In genomic region chr11:126304457-126305072, GRCh38 we compare ENCODE assay signal across 8 cellular contexts. TPM values are rescaled to one million over a fixed set of nuclear protein-coding genes. Genes with fewer than 3 reads are reported as not detected.
A peak's percentile ranks its signal among the peaks of the same experiment; 100 is the strongest.
DNase-seq lines count a peak whose midpoint lies in the region; ATAC-seq and TF ChIP-seq lines count a peak whose summit lies in the region.

No MANE protein-coding gene starts in this region.

- H3K27ac ChIP-seq in C4-2B (peak overlapping the region; percentile 90), esophagus muscularis mucosa (replicated peaks in 1 of 4) (peak overlapping the region; percentile 85 to 92 (median 88))

- H3K27ac Mint-ChIP-seq in osteocyte (ENCODE audit: unreplicated experiment), result peak overlapping the region; percentile 95

- WGBS in esophagus muscularis mucosa, result 35% methylated on average over 12 of the region's 12 CpGs

- TF ChIP-seq CTCF in C4-2B (conservative IDR thresholded peaks at IDR 0.05), result no peak
- no peak for TF ChIP-seq CTCF in esophagus muscularis mucosa (IDR thresholded peaks at IDR 0.05)
- no peak for TF ChIP-seq CTCF in osteocyte (IDR thresholded peaks at IDR 0.05)

- H3K4me3 Mint-ChIP-seq in osteocyte (ENCODE audit: unreplicated experiment), result peak overlapping the region; percentile 94

- no peaks in the 10 kb centered on the region for H3K36me3 Mint-ChIP-seq in osteocyte (ENCODE audit: unreplicated experiment)

- no peaks in the 10 kb centered on the region for H3K9me3 ChIP-seq in esophagus muscularis mucosa

- ATAC-seq in GM21737 (IDR thresholded peaks at IDR 0.05; ENCODE audit: unreplicated experiment) (peak; percentile 27), SK-N-SH treated with all-trans-retinoic acid at 6 μM for 48 hours (peak; percentile 53)

- no peaks in the 10 kb centered on the region for H3K27me3 ChIP-seq in esophagus muscularis mucosa

- intact Hi-C loops in esophagus muscularis mucosa (cut with DNase I), result no loop called here

- DNase-seq in esophagus muscularis mucosa (ENCODE audit: extremely low spot score) (no peak), osteocyte (ENCODE audit: extremely low spot score, unreplicated experiment) (no peak), HUDEP-2 (lab: John Stamatoyannopoulos, UW; ENCODE audit: unreplicated experiment in 76 of 76) (no peak), mesenteric fat pad (ENCODE audit: low spot score) (no peak)
- DNase-seq in stimulated activated CD4-positive, alpha-beta T cell treated with anti-CD3 and anti-CD28 coated beads, Interleukin-4, amount 100 ng/mL, for 24 hours, result no peak

- H3K4me1 ChIP-seq in esophagus muscularis mucosa, result peaks cover 17 to 24% (median 21%) of the 10 kb centered on the region in 4 donors

- no peak for TF ChIP-seq POLR2A in esophagus muscularis mucosa (IDR thresholded peaks at IDR 0.05; ENCODE audit: low read depth)

- H3K9me3 Mint-ChIP-seq in osteocyte (ENCODE audit: unreplicated experiment), result no peaks in the 10 kb centered on the region

- peak overlapping the region; percentile 65 to 90 (median 68) for H3K4me3 ChIP-seq in esophagus muscularis mucosa

- TF ChIP-seq EP300 in esophagus muscularis mucosa (IDR thresholded peaks at IDR 0.05), result no peak

- no peaks in the 10 kb centered on the region for H3K27me3 Mint-ChIP-seq in osteocyte (ENCODE audit: unreplicated experiment)

- H3K36me3 ChIP-seq in esophagus muscularis mucosa, result peaks cover 0 to 30% (median 18%) of the 10 kb centered on the region in 4 donors

- H3K4me1 Mint-ChIP-seq in osteocyte (ENCODE audit: unreplicated experiment), result peaks cover 39% of the 10 kb centered on the region

TF ChIP-seq in SK-N-SH treated with all-trans-retinoic acid at 6 μM for 48 hours, 23 proteins besides CTCF, POLR2A, EP300 and RAD21:
- no peak for TF ChIP-seq ISL1 (CRISPR knock-in tag; IDR thresholded peaks at IDR 0.05)
- TF ChIP-seq CSDC2 (CRISPR knock-in tag; IDR thresholded peaks at IDR 0.05), result no peak
- TF ChIP-seq TSHZ2 (CRISPR knock-in tag; IDR thresholded peaks at IDR 0.05), result no peak
- no peak for TF ChIP-seq BACH2 (CRISPR knock-in tag; IDR thresholded peaks at IDR 0.05; ENCODE audit: borderline replicate concordance)
- TF ChIP-seq POU6F1 (CRISPR knock-in tag; IDR thresholded peaks at IDR 0.05; ENCODE audit: borderline replicate concordance, low read depth), result no peak
- TF ChIP-seq OSR1 (CRISPR knock-in tag; IDR thresholded peaks at IDR 0.05), result no peak
- TF ChIP-seq ZFP3 (CRISPR knock-in tag; IDR thresholded peaks at IDR 0.05), result no peak
- TF ChIP-seq GLIS3 (CRISPR knock-in tag; IDR thresholded peaks at IDR 0.05), result no peak
- TF ChIP-seq ZNF8 (CRISPR knock-in tag; IDR thresholded peaks at IDR 0.05), result no peak
- no peak for TF ChIP-seq SNAI2 (CRISPR knock-in tag; IDR thresholded peaks at IDR 0.05)
- TF ChIP-seq TCF4 (CRISPR knock-in tag; IDR thresholded peaks at IDR 0.05; ENCODE audit: borderline replicate concordance), result no peak
- TF ChIP-seq TOX (CRISPR knock-in tag; IDR thresholded peaks at IDR 0.05; ENCODE audit: borderline replicate concordance), result no peak
- no peak for TF ChIP-seq PATZ1 (CRISPR knock-in tag; IDR thresholded peaks at IDR 0.05; ENCODE audit: borderline replicate concordance)
- no peak for TF ChIP-seq ESRRG (CRISPR knock-in tag; IDR thresholded peaks at IDR 0.05)
- TF ChIP-seq CSRNP3 (CRISPR knock-in tag; IDR thresholded peaks at IDR 0.05), result no peak

RNA-seq across cellular contexts. Expression of gene DCPS, which starts 0.7 kb away (rescaled TPM):
- total RNA-seq in esophagus muscularis mucosa (10 to 100 TPM in 3 of 4 donors, 1 to 10 TPM in 1; 8.0 to 18.4 (median 14.3) TPM), osteocyte (11.2 and 15.2 TPM in 2 replicates), mesenteric fat pad (10.8 TPM)

RNA-seq across cellular contexts. Expression of gene TIRAP, which starts 21.7 kb away (rescaled TPM):
- 10 to 100 TPM in 3 of 4 donors, 1 to 10 TPM in 1; 8.3 to 14.3 (median 13.4) TPM for total RNA-seq in esophagus muscularis mucosa
- 10.6 and 11.6 TPM in 2 replicates for total RNA-seq in osteocyte
- 12.5 TPM for total RNA-seq in mesenteric fat pad

RNA-seq across cellular contexts. Expression of gene FOXRED1, which starts 35.6 kb away (rescaled TPM):
- total RNA-seq in esophagus muscularis mucosa (10 to 100 TPM; 10.9 to 13.1 (median 12.2) TPM), osteocyte (25.9 and 34.4 TPM in 2 replicates), mesenteric fat pad (22.2 TPM)

RNA-seq across cellular contexts. Expression of gene SRPRA, which starts 35.9 kb away (rescaled TPM):
- total RNA-seq in esophagus muscularis mucosa (10 to 100 TPM; 52.7 to 82.0 (median 77.7) TPM), osteocyte (106 and 107 TPM in 2 replicates), mesenteric fat pad (121 TPM)

RNA-seq across cellular contexts. Expression of gene ST3GAL4, which starts 50.9 kb away (rescaled TPM):
- total RNA-seq in esophagus muscularis mucosa (10 to 100 TPM; 40.0 to 52.4 (median 40.5) TPM), osteocyte (73.1 and 74.8 TPM in 2 replicates), mesenteric fat pad (65.2 TPM)
